Comparison of ENCODE assay signal across 9 cellular contexts in genomic region chr4:93791570-93792195, GRCh38. TPM values are rescaled to one million over a fixed set of nuclear protein-coding genes. Genes with fewer than 3 reads are reported as not detected.
DNase-seq lines count a peak whose midpoint lies in the region; ATAC-seq and TF ChIP-seq lines count a peak whose summit lies in the region.
"Had no signal": no experiment of that assay in that cellular context is flagged by ENCODE, and none has a peak within 500 bp of the region (broad histone marks: within the 10 kb centered on the region; RNA-seq: fewer than 3 reads in every experiment).

No MANE protein-coding gene starts in this region.

- H3K79me2 ChIP-seq in smooth muscle cell (ENCODE audit: low read depth), result no peaks in the 10 kb centered on the region

- WGBS in adrenal gland, 4 donors, result 1 to 2% (median 1%) methylated on average over 3 of the region's 3 CpGs
- WGBS in smooth muscle cell (ENCODE audit: low lambda C conversion rate), result 4% methylated on average over 3 of the region's 3 CpGs

- no peak overlapping the region for H2AFZ ChIP-seq in smooth muscle cell (ENCODE audit: low read depth)

- TF ChIP-seq CTCF in adrenal gland (IDR thresholded peaks at IDR 0.05), result peak; percentile 56 to 87 (median 75)
- peak; percentile 90 for TF ChIP-seq CTCF in smooth muscle cell (IDR thresholded peaks at IDR 0.05; ENCODE audit: borderline replicate concordance, insufficient read depth, poor library complexity, severe bottlenecking)

- TF ChIP-seq POLR2A in adrenal gland (IDR thresholded peaks at IDR 0.05), result no peak

- H4K20me1 ChIP-seq in smooth muscle cell (ENCODE audit: low read depth), result no peaks in the 10 kb centered on the region

- H3K9me3 ChIP-seq in adrenal gland (replicated peaks in 1 of 3), result no peaks in the 10 kb centered on the region
- no peaks in the 10 kb centered on the region for H3K9me3 ChIP-seq in smooth muscle cell (replicated peaks; ENCODE audit: low read depth)

- intact Hi-C loops in adrenal gland (cut with DNase I), result loop anchor here (5.0 to 10.0 kb wide), 2 partner anchors 333 to 336 kb away; no protein-coding TSS in a partner anchor

- H3K27ac ChIP-seq in adrenal gland, result no peak overlapping the region
- H3K27ac ChIP-seq in smooth muscle cell (ENCODE audit: low read depth), result no peak overlapping the region

- no peak overlapping the region for H3K9ac ChIP-seq in smooth muscle cell (ENCODE audit: low read depth)

- DNase-seq in DMS153 (lab: John Stamatoyannopoulos, UW) (peak; percentile 22), NCI-H460 (ENCODE audit: extremely low read depth, low read depth) (peak; percentile 46), adrenal gland (peak; percentile 40 to 76 (median 56)), hepatic stellate cell (ENCODE audit: low spot score) (peak; percentile 24), smooth muscle cell (lab: John Stamatoyannopoulos, UW; ENCODE audit: unreplicated experiment) (no peak)
- DNase-seq in activated effector memory CD4-positive, alpha-beta T cell treated with anti-CD3 and anti-CD28 coated beads, Interleukin-2, amount 50 U/mL, for 16 hours, result no peak

- H3K36me3 ChIP-seq in adrenal gland (replicated peaks in 1 of 2) (no peaks in the 10 kb centered on the region), smooth muscle cell (ENCODE audit: low read depth) (no peaks in the 10 kb centered on the region)

- H3K27me3 ChIP-seq in adrenal gland (no peaks in the 10 kb centered on the region), smooth muscle cell (ENCODE audit: low read depth) (peaks cover 12% of the 10 kb centered on the region)

- no peaks in the 10 kb centered on the region for H3K4me1 ChIP-seq in adrenal gland (replicated peaks in 1 of 2)
- no peaks in the 10 kb centered on the region for H3K4me1 ChIP-seq in smooth muscle cell (ENCODE audit: low read depth)

- no peak overlapping the region for H3K4me2 ChIP-seq in smooth muscle cell

- ATAC-seq in GM19035 (IDR thresholded peaks at IDR 0.05; ENCODE audit: unreplicated experiment) (peak; percentile 82), HG03135 (IDR thresholded peaks at IDR 0.05; ENCODE audit: unreplicated experiment) (peak; percentile 83)
- ATAC-seq: stimulated activated effector memory CD8-positive, alpha-beta T cell treated with anti-CD3 and anti-CD28 coated beads, Interleukin-12 subunit alpha, Interleukin-12 subunit beta, amount 100 ng/mL, for 72 hours had no signal

- no peaks in the 10 kb centered on the region for H3F3A ChIP-seq in smooth muscle cell (ENCODE audit: low read depth)

- no peak overlapping the region for H3K4me3 ChIP-seq in adrenal gland
- no peak overlapping the region for H3K4me3 ChIP-seq in smooth muscle cell

RNA-seq across cellular contexts. Expression of gene ATOH1, which starts 36.9 kb away (rescaled TPM):
- total RNA-seq in NCI-H460 (2014; rRNA removed; shearing (Covaris generic)), result not detected in 2 replicates
- not detected in 2 replicates for polyA plus RNA-seq in NCI-H460 (2014; cell fraction: nucleus; rRNA removed)
- total RNA-seq in adrenal gland (not detected), smooth muscle cell (not detected in 2 replicates)
- polyA plus RNA-seq in adrenal gland (not detected), smooth muscle cell (not detected in 2 replicates)

Comparison
In these comparisons a context has a peak if more than half of its experiments do, and no peak if none do; other contexts are left out.
1. DNase-seq: peak in DMS153 (single experiment), NCI-H460 (single experiment), adrenal gland (7 of 7) and hepatic stellate cell (single experiment); none in smooth muscle cell (single experiment) and activated effector memory CD4-positive, alpha-beta T cell treated with anti-CD3 and anti-CD28 coated beads, Interleukin-2, amount 50 U/mL, for 16 hours (single experiment).